9 cellular contexts compared by ENCODE assay signal in the genomic region with DNA sequence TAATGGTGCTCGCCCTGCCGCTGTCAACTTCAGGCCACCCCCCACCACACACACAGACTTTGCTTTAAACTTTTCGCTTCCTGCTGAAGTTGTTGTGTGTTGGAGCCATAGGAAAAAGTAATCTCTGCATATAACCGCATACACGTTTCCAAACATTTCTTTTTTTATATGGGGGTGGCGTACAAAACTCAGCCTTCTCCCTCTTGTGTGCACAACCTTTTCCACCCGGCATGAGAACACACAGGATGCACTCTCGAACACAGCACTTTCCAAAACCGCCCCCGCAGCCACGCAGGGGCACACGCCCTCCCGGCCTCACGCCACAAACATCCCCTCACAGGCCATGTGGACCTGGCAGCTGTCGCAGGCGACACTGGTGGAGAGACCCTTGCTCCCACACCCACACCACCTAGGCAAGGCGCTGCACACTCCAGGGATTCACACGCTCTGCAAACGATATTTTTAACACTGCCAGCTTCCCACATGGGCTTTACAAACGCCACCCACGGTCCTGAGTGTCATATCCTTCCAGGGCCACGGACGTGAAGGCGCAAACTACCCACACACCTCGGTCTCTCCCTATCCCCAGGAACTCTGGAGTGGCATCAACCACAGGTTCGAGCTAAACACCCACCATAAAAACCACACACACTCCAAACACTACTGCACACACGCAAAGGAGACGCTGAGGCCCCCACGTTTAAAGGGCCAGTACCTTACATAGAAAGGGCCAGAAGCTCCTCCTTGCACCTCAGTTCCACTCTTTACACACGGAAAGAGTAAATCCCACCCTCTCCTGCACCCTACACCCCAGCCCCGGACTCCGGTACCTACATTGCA. TPM values are rescaled to one million over a fixed set of nuclear protein-coding genes. Genes with fewer than 3 reads are reported as not detected.
DNase-seq lines count a peak whose midpoint lies in the region; ATAC-seq and TF ChIP-seq lines count a peak whose summit lies in the region.
"Had no signal": no experiment of that assay in that cellular context is flagged by ENCODE, and none has a peak within 500 bp of the region (broad histone marks: within the 10 kb centered on the region; RNA-seq: fewer than 3 reads in every experiment).

No MANE protein-coding gene starts in this region.

- H3K27ac ChIP-seq in esophagus squamous epithelium, result peak overlapping the region; percentile 97 to 100 (median 99)
- peak overlapping the region; percentile 99 for H3K27ac ChIP-seq in vagina

- H3K4me1 Mint-ChIP-seq in osteocyte (ENCODE audit: unreplicated experiment), result peaks cover 60% of the 10 kb centered on the region

- ATAC-seq in HG03521 (IDR thresholded peaks at IDR 0.05; ENCODE audit: unreplicated experiment), result no peak

- H3K9me3 ChIP-seq in esophagus squamous epithelium, result no peaks in the 10 kb centered on the region
- no peaks in the 10 kb centered on the region for H3K9me3 ChIP-seq in vagina

- no peaks in the 10 kb centered on the region for H3K9me3 Mint-ChIP-seq in osteocyte (ENCODE audit: unreplicated experiment)

- TF ChIP-seq POLR2A in esophagus squamous epithelium (IDR thresholded peaks at IDR 0.05), result peak in 1 of 4 donors; percentile 15
- no peak for TF ChIP-seq POLR2A in vagina (IDR thresholded peaks at IDR 0.05)

- peak overlapping the region; percentile 80 for H3K4me3 Mint-ChIP-seq in osteocyte (ENCODE audit: unreplicated experiment)

- peaks cover 5 to 23% (median 13%) of the 10 kb centered on the region in 3 donors for H3K36me3 ChIP-seq in esophagus squamous epithelium
- peaks cover 0 to 14% of the 10 kb centered on the region in 2 donors for H3K36me3 ChIP-seq in vagina

- H3K27me3 ChIP-seq in esophagus squamous epithelium, result no peaks in the 10 kb centered on the region
- H3K27me3 ChIP-seq in vagina, result no peaks in the 10 kb centered on the region

- H3K4me3 ChIP-seq in esophagus squamous epithelium (peak overlapping the region; percentile 56 to 82 (median 72)), vagina (peak overlapping the region; percentile 75 to 91)

- H3K27me3 Mint-ChIP-seq in osteocyte (ENCODE audit: unreplicated experiment), result no peaks in the 10 kb centered on the region

- peak overlapping the region; percentile 84 for H3K27ac Mint-ChIP-seq in osteocyte (ENCODE audit: unreplicated experiment)

- DNase-seq in GM10266 (ENCODE audit: extremely low spot score) (peak; percentile 79), HuH-7 (ENCODE audit: low spot score) (peak; percentile 61), activated T-cell treated with anti-CD3 and anti-CD28 coated beads for 24 hours (ENCODE audit: low read depth) (peak; percentile 69), esophagus squamous epithelium (lab: John Stamatoyannopoulos, UW) (no peak), osteocyte (ENCODE audit: extremely low spot score, unreplicated experiment) (no peak), vagina (ENCODE audit: extremely low spot score in 2 of 2) (no peak), SIG-M5 (lab: John Stamatoyannopoulos, UW) (no peak)

- no peak for TF ChIP-seq CTCF in GM10266 (IDR thresholded peaks at IDR 0.05; ENCODE audit: control insufficient read depth, insufficient read depth, low read depth, missing control alignments)
- TF ChIP-seq CTCF in esophagus squamous epithelium (IDR thresholded peaks at IDR 0.05), result no peak
- TF ChIP-seq CTCF in osteocyte (IDR thresholded peaks at IDR 0.05), result no peak
- TF ChIP-seq CTCF in vagina (IDR thresholded peaks at IDR 0.05), result no peak

- peaks cover 1% of the 10 kb centered on the region for H3K36me3 Mint-ChIP-seq in osteocyte (ENCODE audit: unreplicated experiment)

- intact Hi-C loops in esophagus squamous epithelium (cut with DNase I) (loop anchor here (5.0 kb wide), 1 partner anchor 33 kb away; a partner anchor contains a TSS), vagina (cut with DNase I) (loop anchor here (5.0 to 10.0 kb wide), 2 partner anchors 33 to 195 kb away; a partner anchor contains a TSS)

- H3K4me1 ChIP-seq in esophagus squamous epithelium, result peaks cover 55 to 97% (median 64%) of the 10 kb centered on the region in 3 donors
- peaks cover 74% of the 10 kb centered on the region for H3K4me1 ChIP-seq in vagina

- 1 to 11% methylated on average over 18 to 27 of the region's 32 CpGs for WGBS in esophagus squamous epithelium, 2 donors

RNA-seq across cellular contexts. Expression of a gene that starts 12.3 kb away (rescaled TPM):
- total RNA-seq in esophagus squamous epithelium (1 to 10 TPM; 4.2 to 7.2 (median 5.9) TPM), osteocyte (0.83 TPM in 1 of 2 replicates, not detected in the other), vagina (3.7 TPM)
- total RNA-seq: M059J had no signal

RNA-seq across cellular contexts. Expression of a gene that starts 12.7 kb away (rescaled TPM):
- 100 to 1,000 TPM in 3 of 4 donors, 10 to 100 TPM in 1; 98.0 to 171 (median 125) TPM for total RNA-seq in esophagus squamous epithelium
- 31.6 and 34.9 TPM in 2 replicates for total RNA-seq in osteocyte
- total RNA-seq in vagina, result 79.1 TPM

RNA-seq across cellular contexts. Expression of a gene that starts 38.6 kb away (rescaled TPM):
- total RNA-seq in esophagus squamous epithelium, result 10 to 100 TPM; 11.4 to 30.5 (median 15.7) TPM
- 45.0 and 47.0 TPM in 2 replicates for total RNA-seq in osteocyte
- 44.9 TPM for total RNA-seq in vagina

RNA-seq across cellular contexts. Expression of a gene that starts 38.8 kb away (rescaled TPM):
- total RNA-seq in esophagus squamous epithelium (10 to 100 TPM in 2 of 4 donors, 1 to 10 TPM in 2; 6.9 to 21.2 (median 9.8) TPM), osteocyte (39.6 and 55.4 TPM in 2 replicates), vagina (12.8 TPM)

RNA-seq across cellular contexts. Expression of a gene that starts 48.8 kb away (rescaled TPM):
- total RNA-seq in esophagus squamous epithelium (10 to 100 TPM; 32.2 to 85.6 (median 48.0) TPM), osteocyte (7.6 and 8.6 TPM in 2 replicates), vagina (17.7 TPM)

Comparison
In these comparisons a context has a peak if more than half of its experiments do, and no peak if none do; other contexts are left out.
1. DNase-seq: peak in GM10266 (single experiment), HuH-7 (single experiment) and activated T-cell treated with anti-CD3 and anti-CD28 coated beads for 24 hours (single experiment); none in esophagus squamous epithelium (single experiment), osteocyte (single experiment), vagina (0 of 2) and SIG-M5 (single experiment).